In the genomic region with DNA sequence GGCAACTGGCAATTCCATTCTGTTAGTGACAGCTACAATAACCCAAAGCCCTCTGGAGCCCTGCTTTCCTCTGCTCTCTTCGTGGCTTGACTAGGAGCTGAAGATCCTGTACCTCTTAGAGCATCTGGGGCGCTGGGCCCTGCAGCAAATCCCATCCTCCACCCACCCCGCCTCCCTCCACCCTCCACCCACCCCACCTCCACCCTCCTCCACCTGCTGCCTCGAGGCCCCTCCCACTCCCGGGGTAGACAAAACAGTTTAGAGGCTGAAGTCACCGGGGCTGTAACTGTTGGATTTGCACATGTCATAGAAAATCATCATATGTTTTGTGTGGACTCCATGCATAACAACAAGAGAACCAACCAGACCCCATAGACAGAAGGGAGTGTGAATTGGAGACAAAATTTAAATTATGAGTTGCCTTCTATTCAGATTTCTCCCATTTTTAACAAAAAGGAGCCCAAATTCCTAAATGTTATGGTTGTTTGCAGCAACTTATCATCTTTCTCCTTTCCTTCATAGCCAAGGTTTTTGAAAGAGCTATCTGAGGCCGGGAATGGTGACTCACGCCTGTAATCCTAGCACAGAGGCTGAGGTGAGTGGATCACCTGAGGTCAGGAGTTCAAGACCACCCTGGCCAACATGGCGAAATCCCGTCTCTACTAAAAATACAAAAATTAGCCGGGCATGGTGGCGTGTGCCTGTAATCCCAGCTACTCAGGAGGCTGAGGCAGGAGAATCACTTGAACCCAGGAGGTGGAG, we compare ENCODE assay signal across 16 cellular contexts. TPM values are rescaled to one million over a fixed set of nuclear protein-coding genes. Genes with fewer than 3 reads are reported as not detected.
DNase-seq lines count a peak whose midpoint lies in the region; TF ChIP-seq lines count a peak whose summit lies in the region.
"Had no signal": no experiment of that assay in that cellular context is flagged by ENCODE, and none has a peak within 500 bp of the region (broad histone marks: within the 10 kb centered on the region; RNA-seq: fewer than 3 reads in every experiment).

No MANE protein-coding gene starts in this region.

- no peaks in the 10 kb centered on the region for H3K27me3 Mint-ChIP-seq in progenitor cell of endocrine pancreas

- H3K9me3 Mint-ChIP-seq in progenitor cell of endocrine pancreas (ENCODE audit: low read depth): no peaks in the 10 kb centered on the region
- H3K9me3 Mint-ChIP-seq: activated naive CD4-positive, alpha-beta T cell treated with anti-CD3 and anti-CD28 coated beads, Interleukin-2, amount 50 U/mL, for 24 hours; CD8-positive, alpha-beta T cell; natural killer cell treated with Interleukin-12 subunit alpha and Interleukin-12 subunit beta and Interleukin-15 and Interleukin-18, amount 100 ng/mL, for 72 hours; T-helper 2 cell treated with Interferon-gamma antibody and Interleukin-4, amounts not matched to agents 5 μg/mL and 100 μg/mL, for 36 hours had no signal

- peaks cover 15% of the 10 kb centered on the region for H3K4me1 Mint-ChIP-seq in progenitor cell of endocrine pancreas (ENCODE audit: low read depth)
- H3K4me1 Mint-ChIP-seq: activated naive CD4-positive, alpha-beta T cell treated with anti-CD3 and anti-CD28 coated beads, Interleukin-2, amount 50 U/mL, for 24 hours had no signal

- H3K4me3 Mint-ChIP-seq in progenitor cell of endocrine pancreas (ENCODE audit: low read depth): no peak overlapping the region
- H3K4me3 Mint-ChIP-seq: activated CD4-positive, alpha-beta T cell treated with anti-CD3 and anti-CD28 coated beads for 36 hours; activated naive CD4-positive, alpha-beta T cell treated with anti-CD3 and anti-CD28 coated beads, Interleukin-2, amount 50 U/mL, for 24 hours; CD8-positive, alpha-beta T cell; natural killer cell treated with Interleukin-12 subunit alpha and Interleukin-12 subunit beta and Interleukin-15 and Interleukin-18, amount 100 ng/mL, for 72 hours; T-helper 2 cell treated with Interferon-gamma antibody and Interleukin-4, amounts not matched to agents 5 μg/mL and 100 μg/mL, for 36 hours had no signal

- no peak overlapping the region for H3K27ac Mint-ChIP-seq in progenitor cell of endocrine pancreas
- H3K27ac Mint-ChIP-seq: activated CD4-positive, alpha-beta T cell treated with anti-CD3 and anti-CD28 coated beads for 36 hours; activated naive CD4-positive, alpha-beta T cell treated with anti-CD3 and anti-CD28 coated beads, Interleukin-2, amount 50 U/mL, for 24 hours; CD8-positive, alpha-beta T cell; natural killer cell treated with Interleukin-12 subunit alpha and Interleukin-12 subunit beta and Interleukin-15 and Interleukin-18, amount 100 ng/mL, for 72 hours; T-helper 2 cell treated with Interferon-gamma antibody and Interleukin-4, amounts not matched to agents 5 μg/mL and 100 μg/mL, for 36 hours had no signal

- no peaks in the 10 kb centered on the region for H3K36me3 Mint-ChIP-seq in progenitor cell of endocrine pancreas (ENCODE audit: insufficient read depth)
- H3K36me3 Mint-ChIP-seq: activated naive CD4-positive, alpha-beta T cell treated with anti-CD3 and anti-CD28 coated beads, Interleukin-2, amount 50 U/mL, for 24 hours; CD8-positive, alpha-beta T cell; natural killer cell treated with Interleukin-12 subunit alpha and Interleukin-12 subunit beta and Interleukin-15 and Interleukin-18, amount 100 ng/mL, for 72 hours had no signal

- TF ChIP-seq CTCF in progenitor cell of endocrine pancreas (IDR thresholded peaks at IDR 0.05; ENCODE audit: unreplicated experiment): no peak

- DNase-seq in NCI-H82 (lab: John Stamatoyannopoulos, UW) (peak; percentile 35), NCI-H82 treated with DMSO at 0.1 percent for 48 hours (lab: John Stamatoyannopoulos, UW; ENCODE audit: unreplicated experiment) (no peak), NCI-H146 (lab: John Stamatoyannopoulos, UW) (peak; percentile 60), SHP77 (lab: John Stamatoyannopoulos, UW) (peak; percentile 60 to 68), left kidney (ENCODE audit: low read depth, low spot score) (peak; percentile 51), progenitor cell of endocrine pancreas (ENCODE audit: low spot score, unreplicated experiment) (no peak), SK-N-DZ (ENCODE audit: low spot score) (no peak), DMS153 treated with DMSO at 0.1 percent for 48 hours (lab: John Stamatoyannopoulos, UW; ENCODE audit: unreplicated experiment) (no peak)
- DNase-seq: activated CD4-positive, alpha-beta T cell treated with anti-CD3 and anti-CD28 coated beads for 36 hours; CD8-positive, alpha-beta T cell; effector CD4-positive, alpha-beta T cell; Kasumi-1; NCI-H226 had no signal

RNA-seq across cellular contexts. Expression of a gene that starts 28.2 kb away (rescaled TPM):
- 27.4 and 27.7 TPM in 2 replicates for total RNA-seq in progenitor cell of endocrine pancreas
- polyA plus RNA-seq in SK-N-DZ (2014; cell fraction: cytosol; rRNA removed): 1.6 and 1.8 TPM in 2 replicates
- 2.2 and 2.6 TPM in 2 replicates for polyA plus RNA-seq in SK-N-DZ (2014; cell fraction: nucleus; rRNA removed)

Comparison
In these comparisons a context has a peak if more than half of its experiments do, and no peak if none do; other contexts are left out.
1. DNase-seq: peak in NCI-H82 (single experiment), NCI-H146 (single experiment), SHP77 (2 of 2) and left kidney (single experiment); none in NCI-H82 treated with DMSO at 0.1 percent for 48 hours (single experiment), progenitor cell of endocrine pancreas (single experiment), SK-N-DZ (single experiment) and DMS153 treated with DMSO at 0.1 percent for 48 hours (single experiment).